In genomic region chr15:60096157-60096556, GRCh38 we compare ENCODE assay signal across 1 cellular context.
TF ChIP-seq lines count a peak whose summit lies in the region.

No MANE protein-coding gene starts in this region.

TF ChIP-seq in IMR-90, 13 proteins besides CTCF, POLR2A, EP300 and RAD21 (continued from another document):
- TF ChIP-seq USF2 (IDR thresholded peaks at IDR 0.05; ENCODE audit: low read depth, low read length) (no peak), MAFK (IDR thresholded peaks at IDR 0.05; ENCODE audit: low read depth, low read length) (no peak), MXI1 (IDR thresholded peaks at IDR 0.05; ENCODE audit: borderline replicate concordance, low read depth, low read length) (no peak)
